Comparison of ENCODE assay signal across 8 cellular contexts in genomic region chr11:118907749-118908106, GRCh38. TPM values are rescaled to one million over a fixed set of nuclear protein-coding genes. Genes with fewer than 3 reads are reported as not detected.
DNase-seq lines count a peak whose midpoint lies in the region; ATAC-seq and TF ChIP-seq lines count a peak whose summit lies in the region.
"Had no signal": no experiment of that assay in that cellular context is flagged by ENCODE, and none has a peak within 500 bp of the region (broad histone marks: within the 10 kb centered on the region; RNA-seq: fewer than 3 reads in every experiment).

No MANE protein-coding gene starts in this region.

- peaks cover 67% of the 10 kb centered on the region for H3K36me3 Mint-ChIP-seq in stimulated activated effector memory CD8-positive, alpha-beta T cell treated with anti-CD3 and anti-CD28 coated beads, Interleukin-12 subunit alpha, Interleukin-12 subunit beta, amount 100 ng/mL, for 72 hours

- in situ Hi-C loops in GM23248 (cut with MboI): no loop called here

- H3K9me2 ChIP-seq in GM23248 (ENCODE audit: insufficient read depth): no peaks in the 10 kb centered on the region

- ATAC-seq in right cardiac atrium: no peak
- no peak for ATAC-seq in stimulated activated effector memory CD8-positive, alpha-beta T cell treated with anti-CD3 and anti-CD28 coated beads, Interleukin-12 subunit alpha, Interleukin-12 subunit beta, amount 100 ng/mL, for 72 hours

- peak overlapping the region; percentile 15; the same call in 1 of the 2 replicates for H3K4me3 ChIP-seq in GM23248
- H3K4me3 ChIP-seq in WERI-Rb-1 (ENCODE audit: low read depth, low read length): no peak overlapping the region
- no peak overlapping the region for H3K4me3 ChIP-seq in right cardiac atrium (ENCODE audit: low read length)

- H3K27ac ChIP-seq in GM23248 (peak overlapping the region; percentile 94), WERI-Rb-1 (peak overlapping the region; percentile 64), right cardiac atrium (ENCODE audit: low read length) (peak overlapping the region; percentile 3)

- H3K4me1 ChIP-seq in GM23248 (ENCODE audit: insufficient read depth) (peaks cover 37% of the 10 kb centered on the region), right cardiac atrium (ENCODE audit: control insufficient read depth, insufficient read depth, low read length) (peaks cover 31% of the 10 kb centered on the region)

- H3K4me1 Mint-ChIP-seq in stimulated activated effector memory CD8-positive, alpha-beta T cell treated with anti-CD3 and anti-CD28 coated beads, Interleukin-12 subunit alpha, Interleukin-12 subunit beta, amount 100 ng/mL, for 72 hours: peaks cover 44% of the 10 kb centered on the region

- H3K36me3 ChIP-seq in GM23248 (ENCODE audit: low read depth) (peaks cover 10% of the 10 kb centered on the region; the same call in 1 of the 2 replicates), WERI-Rb-1 (no peaks in the 10 kb centered on the region)

- H3K79me2 ChIP-seq in GM23248 (ENCODE audit: insufficient read depth): peaks cover 83% of the 10 kb centered on the region

- H3K4me2 ChIP-seq in GM23248 (ENCODE audit: unreplicated experiment): no peak overlapping the region

- H3K4me3 Mint-ChIP-seq in stimulated activated effector memory CD8-positive, alpha-beta T cell treated with anti-CD3 and anti-CD28 coated beads, Interleukin-12 subunit alpha, Interleukin-12 subunit beta, amount 100 ng/mL, for 72 hours: no peak overlapping the region

- peak overlapping the region; percentile 17; the same call in 1 of the 2 replicates for H3K9ac ChIP-seq in GM23248

- intact Hi-C loops in right cardiac atrium (cut with DNase I): loop anchor here in 3 of 4 donors (2.0 to 10.0 kb wide), 7 partner anchors 15 to 117 kb away; partner anchors contain the start of genes DDX6 (in 1 of the 3) and UPK2 (in 1 of the 3)

- no peaks in the 10 kb centered on the region for H4K20me1 ChIP-seq in GM23248 (ENCODE audit: insufficient read depth)

- peak overlapping the region; percentile 88 for H3K27ac Mint-ChIP-seq in stimulated activated effector memory CD8-positive, alpha-beta T cell treated with anti-CD3 and anti-CD28 coated beads, Interleukin-12 subunit alpha, Interleukin-12 subunit beta, amount 100 ng/mL, for 72 hours

- H3K27me3 ChIP-seq in GM23248 (replicated peaks; ENCODE audit: insufficient read depth) (no peaks in the 10 kb centered on the region), WERI-Rb-1 (ENCODE audit: insufficient read depth, low read depth, severe bottlenecking) (no peaks in the 10 kb centered on the region), right cardiac atrium (ENCODE audit: control insufficient read depth, insufficient read depth) (no peaks in the 10 kb centered on the region)

- no peak for TF ChIP-seq CTCF in WERI-Rb-1 (IDR thresholded peaks at IDR 0.05; ENCODE audit: low read depth, low read length)

- H3K9me3 Mint-ChIP-seq in stimulated activated effector memory CD8-positive, alpha-beta T cell treated with anti-CD3 and anti-CD28 coated beads, Interleukin-12 subunit alpha, Interleukin-12 subunit beta, amount 100 ng/mL, for 72 hours: no peaks in the 10 kb centered on the region

- peaks cover 32% of the 10 kb centered on the region for H3F3A ChIP-seq in GM23248 (ENCODE audit: insufficient read depth)

- H3K9me3 ChIP-seq in GM23248 (ENCODE audit: low read depth) (no peaks in the 10 kb centered on the region), WERI-Rb-1 (ENCODE audit: severe bottlenecking) (no peaks in the 10 kb centered on the region), right cardiac atrium (ENCODE audit: control insufficient read depth, low read length) (no peaks in the 10 kb centered on the region)

- DNase-seq in GM23248: no peak
- DNase-seq in WERI-Rb-1: no peak
- peak in 1 of 3 donors; percentile 49 for DNase-seq in right cardiac atrium
- no peak for DNase-seq in stimulated activated effector memory CD8-positive, alpha-beta T cell treated with anti-CD3 and anti-CD28 coated beads, Interleukin-12 subunit alpha, Interleukin-12 subunit beta, amount 100 ng/mL, for 72 hours (ENCODE audit: low spot score in 2 of 2)
- DNase-seq in HK-2 (ENCODE audit: unreplicated experiment): no peak
- DNase-seq in stimulated activated CD4-positive, alpha-beta T cell treated with anti-CD3 and anti-CD28 coated beads, Interleukin-15, amount 100 ng/mL, for 24 hours: no peak
- no peak for DNase-seq in NCI-H1092 (lab: John Stamatoyannopoulos, UW)

- 19 to 25% methylated on average over 5 of the region's 5 CpGs for WGBS in GM23248 (ENCODE audit: low coverage in 1 of 2, low lambda C conversion rate in 2 of 2, missing lambda C conversion rate in 2 of 2), 2 experiments
- WGBS in right cardiac atrium: 58% methylated on average over 5 of the region's 5 CpGs

- no peak overlapping the region for H2AFZ ChIP-seq in GM23248

RNA-seq across cellular contexts. Expression of gene BCL9L, which starts 18.0 kb away (rescaled TPM):
- 13.9 and 17.6 TPM in 2 replicates for total RNA-seq in GM23248 (2014; rRNA removed; shearing (Covaris generic))
- polyA plus RNA-seq in GM23248 (2016; fragmentation: Nextera tagmentation; extraction: Ambion mirVana) (7.2 TPM in 2 replicates), right cardiac atrium (29.9 TPM)
- 10 to 100 TPM; 44.0 to 76.7 (median 54.6) TPM for total RNA-seq in right cardiac atrium

RNA-seq across cellular contexts. Expression of gene CXCR5, which starts 24.0 kb away (rescaled TPM):
- not detected in 2 replicates for total RNA-seq in GM23248 (2014; rRNA removed; shearing (Covaris generic))
- polyA plus RNA-seq in GM23248 (2016; fragmentation: Nextera tagmentation; extraction: Ambion mirVana): not detected in 2 replicates
- not detected for total RNA-seq in right cardiac atrium
- 0.34 TPM for polyA plus RNA-seq in right cardiac atrium
- total RNA-seq: urinary bladder had no signal

RNA-seq across cellular contexts. Expression of gene UPK2, which starts 48.4 kb away (rescaled TPM):
- total RNA-seq in GM23248 (2014; rRNA removed; shearing (Covaris generic)): not detected in 2 replicates
- polyA plus RNA-seq in GM23248 (2016; fragmentation: Nextera tagmentation; extraction: Ambion mirVana) (0.27 and 0.28 TPM in 2 replicates), right cardiac atrium (not detected)
- total RNA-seq in right cardiac atrium: not detected

Comparison
In these comparisons a context has a peak if more than half of its experiments do, and no peak if none do; other contexts are left out.
1. H3K27ac ChIP-seq: peak in every context shown above with its lines; median percentile 94 in GM23248; 64 in WERI-Rb-1; 3 in right cardiac atrium.